ENCODE assay signal across 30 cellular contexts in genomic region chr1:212127219-212127618, GRCh38.
DNase-seq lines count a peak whose midpoint lies in the region; ATAC-seq and TF ChIP-seq lines count a peak whose summit lies in the region.
"Had no signal": no experiment of that assay in that cellular context is flagged by ENCODE, and none has a peak within 500 bp of the region (broad histone marks: within the 10 kb centered on the region; RNA-seq: fewer than 3 reads in every experiment).

No MANE protein-coding gene starts in this region.

- no peak overlapping the region for H2AFZ ChIP-seq in neural progenitor cell (replicated peaks)
- H2AFZ ChIP-seq: PC-9 had no signal

- H3K27me3 ChIP-seq in NT2/D1 (ENCODE audit: insufficient read depth, insufficient read length) (no peaks in the 10 kb centered on the region), neural progenitor cell (no peaks in the 10 kb centered on the region)
- H3K27me3 ChIP-seq: SJSA1 had no signal

- no peak overlapping the region for H3K9ac ChIP-seq in NT2/D1 (ENCODE audit: insufficient read length, low read depth)
- no peak overlapping the region for H3K9ac ChIP-seq in neural progenitor cell

- H3K4me1 Mint-ChIP-seq in neural progenitor cell = peaks cover 24% of the 10 kb centered on the region
- H3K4me1 Mint-ChIP-seq: B cell had no signal

- H3F3A ChIP-seq in neural progenitor cell (ENCODE audit: low read depth) = peaks cover 12% of the 10 kb centered on the region

- H3K36me3 ChIP-seq in NT2/D1 (ENCODE audit: insufficient read depth, insufficient read length, low read length) (no peaks in the 10 kb centered on the region), neural progenitor cell (no peaks in the 10 kb centered on the region)

- peaks cover 6% of the 10 kb centered on the region for H3K4me1 ChIP-seq in NT2/D1 (ENCODE audit: insufficient read depth, insufficient read length)
- H3K4me1 ChIP-seq in neural progenitor cell = peaks cover 9% of the 10 kb centered on the region
- H3K4me1 ChIP-seq: Caco-2, SJSA1 had no signal

- peak overlapping the region; percentile 37 for H3K4me2 ChIP-seq in neural progenitor cell
- H3K4me2 ChIP-seq: PC-9 had no signal

- H3K27ac Mint-ChIP-seq in neural progenitor cell = peak overlapping the region; percentile 93
- H3K27ac Mint-ChIP-seq: B cell; CD8-positive, alpha-beta T cell had no signal

- TF ChIP-seq CTCF in neural progenitor cell (IDR thresholded peaks at IDR 0.05) (no peak), GM10266 (IDR thresholded peaks at IDR 0.05; ENCODE audit: control insufficient read depth, insufficient read depth, low read depth, missing control alignments) (no peak)

- no peaks in the 10 kb centered on the region for H3K79me2 ChIP-seq in neural progenitor cell (ENCODE audit: low read depth)

- no peaks in the 10 kb centered on the region for H3K9me3 Mint-ChIP-seq in neural progenitor cell
- H3K9me3 Mint-ChIP-seq: CD8-positive, alpha-beta T cell had no signal

- H3K9me3 ChIP-seq in NT2/D1 (ENCODE audit: insufficient read depth, low read length) = no peaks in the 10 kb centered on the region
- no peaks in the 10 kb centered on the region for H3K9me3 ChIP-seq in neural progenitor cell (ENCODE audit: low read depth)
- H3K9me3 ChIP-seq: Caco-2, SJSA1 had no signal

- peak overlapping the region; percentile 52 for H3K4me3 Mint-ChIP-seq in neural progenitor cell
- H3K4me3 Mint-ChIP-seq: B cell; CD8-positive, alpha-beta T cell had no signal

- DNase-seq in ELF-1 (ENCODE audit: low read depth, low spot score) = peak; percentile 46
- peak; percentile 68 for DNase-seq in NT2/D1 (ENCODE audit: low read depth, low spot score)
- peak; percentile 68 for DNase-seq in iPS DF 19.7 (ENCODE audit: low read depth, low spot score)
- DNase-seq in neural progenitor cell (ENCODE audit: low spot score) = peak; percentile 50
- no peak for DNase-seq in GM10266 (ENCODE audit: extremely low spot score)
- DNase-seq: Caco-2; CD8-positive, alpha-beta T cell; DMS79; EL; HCEC 1CT; Karpas-422; MV-4-11; NCI-H1105 treated with DMSO at 0.1 percent for 48 hours; NCI-H146; NCI-H2029; NCI-H446 treated with DMSO at 0.1 percent for 48 hours; NCI-H526; NCI-H82; NK-92 treated with Interleukin-12 subunit alpha and Interleukin-12 subunit beta, amount 100 ng/mL, for 24 hours; PC-9 had no signal

- no peaks in the 10 kb centered on the region for H4K20me1 ChIP-seq in neural progenitor cell (ENCODE audit: low read depth)

- H3K36me3 Mint-ChIP-seq in neural progenitor cell = peaks cover 40% of the 10 kb centered on the region
- H3K36me3 Mint-ChIP-seq: CD8-positive, alpha-beta T cell had no signal

- peak overlapping the region; percentile 44 for H3K27ac ChIP-seq in neural progenitor cell
- H3K27ac ChIP-seq: 22Rv1, C4-2B, HL-60, PC-9, SJSA1 had no signal

- ATAC-seq in HG03521 (IDR thresholded peaks at IDR 0.05; ENCODE audit: unreplicated experiment) (no peak), HG02588 (IDR thresholded peaks at IDR 0.05; ENCODE audit: unreplicated experiment) (no peak), GM21528 (IDR thresholded peaks at IDR 0.05; ENCODE audit: low FRiP score, unreplicated experiment) (no peak)
- ATAC-seq: CD8-positive, alpha-beta T cell; HepG2; Right ventricle myocardium inferior had no signal

- H3K4me3 ChIP-seq in NT2/D1 (ENCODE audit: insufficient read length, low read depth) (no peak overlapping the region), neural progenitor cell (no peak overlapping the region)
- H3K4me3 ChIP-seq: PC-9, SJSA1 had no signal

- H3K27me3 Mint-ChIP-seq in neural progenitor cell (ENCODE audit: insufficient read depth, low read depth) = peaks cover 7% of the 10 kb centered on the region
- H3K27me3 Mint-ChIP-seq: B cell had no signal
